Comparison of ENCODE assay signal across 20 cellular contexts in the genomic region with DNA sequence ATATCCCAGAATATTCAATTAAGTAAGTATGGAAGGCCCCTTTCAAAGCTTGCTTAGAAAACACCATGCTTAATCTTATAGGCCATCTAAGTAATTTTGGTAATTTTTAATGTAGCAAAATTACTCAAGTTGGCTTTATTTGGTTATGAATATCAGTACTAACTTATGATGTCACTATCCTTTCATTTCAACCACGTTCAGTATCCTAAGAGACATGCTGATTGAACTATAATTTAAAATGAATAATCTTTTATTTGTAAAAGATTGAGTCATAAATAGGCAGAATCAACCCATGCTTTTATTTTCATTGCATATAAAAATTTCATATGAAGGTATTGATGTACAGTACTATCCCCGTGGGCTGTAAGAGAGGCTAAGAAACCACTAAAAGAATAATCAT.
A peak's percentile ranks its signal among the peaks of the same experiment; 100 is the strongest.
DNase-seq lines count a peak whose midpoint lies in the region; ATAC-seq, FAIRE-seq and TF ChIP-seq lines count a peak whose summit lies in the region.
"Had no signal": no experiment of that assay in that cellular context is flagged by ENCODE, and none has a peak within 500 bp of the region (broad histone marks: within the 10 kb centered on the region; RNA-seq: fewer than 3 reads in every experiment).

No MANE protein-coding gene starts in this region.

- peaks cover 0 to 2% of the 10 kb centered on the region in 2 experiments; a peak in 2 of 3 replicates for H3K36me3 ChIP-seq in HEK293 (ENCODE audit: control insufficient read depth in 2 of 2, insufficient read depth in 1 of 2, low read length in 2 of 2)
- peaks cover 19% of the 10 kb centered on the region for H3K36me3 ChIP-seq in effector memory CD4-positive, alpha-beta T cell (ENCODE audit: control insufficient read depth, insufficient read depth, low read length)

- H3K4me3 Mint-ChIP-seq in activated T-cell treated with anti-CD3 and anti-CD28 coated beads, Interleukin-2, amount 50 U/mL, for 4 hours, result no peak overlapping the region
- no peak overlapping the region for H3K4me3 Mint-ChIP-seq in nephron progenitor cell
- H3K4me3 Mint-ChIP-seq: CD4-positive, alpha-beta T cell; IgD-negative memory B cell had no signal

- CTCF ChIA-PET in A549 (lab: Yijun Ruan, JAX) (interaction anchor here (1.9 to 2.3 kb wide), 3 partner anchors 67 to 83 kb away, joined by 7 to 11 read pairs (median 10); no protein-coding TSS in a partner anchor), HEK293 (lab: Yijun Ruan, JAX) (no interaction called here)

- H3K36me3 Mint-ChIP-seq in activated T-cell treated with anti-CD3 and anti-CD28 coated beads, Interleukin-2, amount 50 U/mL, for 4 hours (ENCODE audit: insufficient read depth), result peaks cover 12% of the 10 kb centered on the region
- H3K36me3 Mint-ChIP-seq in nephron progenitor cell (ENCODE audit: low read depth), result peaks cover 22% of the 10 kb centered on the region

- H3K27ac ChIP-seq in A549 (peak overlapping the region in 1 of 2 experiments; percentile 81; a peak in 2 of 6 replicates), HEK293 (ENCODE audit: extremely low read depth, low read depth, low read length) (no peak overlapping the region)
- H3K27ac ChIP-seq in effector memory CD4-positive, alpha-beta T cell (ENCODE audit: insufficient read depth, low read length, poor library complexity, severe bottlenecking), result no peak overlapping the region
- H3K27ac ChIP-seq: C4-2B, GM23248 had no signal

- peak overlapping the region; percentile 95 for H3K27ac Mint-ChIP-seq in nephron progenitor cell
- H3K27ac Mint-ChIP-seq: CD4-positive, alpha-beta T cell; IgD-negative memory B cell had no signal

- TF ChIP-seq EP300 in A549 (IDR thresholded peaks at IDR 0.05), result no peak

- DNase-seq in activated T-cell treated with anti-CD3 and anti-CD28 coated beads, Interleukin-2, amount 50 U/mL, for 4 hours, result no peak
- no peak for DNase-seq in activated T-cell treated with anti-CD3 and anti-CD28 coated beads, Interleukin-2, amount 50 U/mL, for 1 hour
- DNase-seq in A549 (ENCODE audit: low read depth in 1 of 2, low spot score in 1 of 2) (no peak), nephron progenitor cell (no peak)
- DNase-seq in effector memory CD4-positive, alpha-beta T cell, result no peak
- DNase-seq: AML-193; Caco-2; CD4-positive, alpha-beta T cell; GM23248 had no signal

- H3K27me3 Mint-ChIP-seq in activated T-cell treated with anti-CD3 and anti-CD28 coated beads, Interleukin-2, amount 50 U/mL, for 4 hours (ENCODE audit: low read depth), result no peaks in the 10 kb centered on the region
- H3K27me3 Mint-ChIP-seq in nephron progenitor cell (ENCODE audit: low read depth, poor library complexity), result no peaks in the 10 kb centered on the region
- H3K27me3 Mint-ChIP-seq: CD4-positive, alpha-beta T cell; IgD-negative memory B cell had no signal

- H3K4me1 Mint-ChIP-seq in activated T-cell treated with anti-CD3 and anti-CD28 coated beads, Interleukin-2, amount 50 U/mL, for 4 hours (ENCODE audit: low read depth), result peaks cover 2% of the 10 kb centered on the region
- H3K4me1 Mint-ChIP-seq in nephron progenitor cell, result peaks cover 63% of the 10 kb centered on the region

- TF ChIP-seq CTCF in A549 (IDR thresholded peaks at IDR 0.05), result no peak
- no peak for TF ChIP-seq CTCF in HEK293 (tag by site-specific recombination; IDR thresholded peaks at IDR 0.05)
- no peak for TF ChIP-seq CTCF in nephron progenitor cell (IDR thresholded peaks at IDR 0.05)

- WGBS in A549 (ENCODE audit: missing lambda C conversion rate), result 64% methylated on average over 2 of the region's 2 CpGs

- H3K4me2 ChIP-seq in A549, result peak overlapping the region; percentile 4; the same call in 2 of the 3 replicates

- TF ChIP-seq POLR2A in A549 (IDR thresholded peaks at IDR 0.05; ENCODE audit: low read length), result no peak

- POLR2A ChIA-PET in A549 (lab: Yijun Ruan, JAX) (interaction anchor here (0.8 to 2.1 kb wide), 2 partner anchors 67 to 79 kb away, joined by 3 to 16 read pairs; no protein-coding TSS in a partner anchor), HEK293 (lab: Yijun Ruan, JAX) (no interaction called here)

- H3K4me1 ChIP-seq in A549 (peaks cover 91% of the 10 kb centered on the region), HEK293 (ENCODE audit: control insufficient read depth, insufficient read depth, low read length) (peaks cover 8% of the 10 kb centered on the region; the same call in 1 of the 2 replicates)
- H3K4me1 ChIP-seq in effector memory CD4-positive, alpha-beta T cell (ENCODE audit: control insufficient read depth, insufficient read depth, low read length, poor library complexity, severe bottlenecking), result no peaks in the 10 kb centered on the region
- H3K4me1 ChIP-seq: Caco-2 had no signal

- no peak for TF ChIP-seq RAD21 in A549 (conservative IDR thresholded peaks at IDR 0.05 in 1 of 2, IDR thresholded peaks at IDR 0.05 in 1 of 2)

- H3K9me3 ChIP-seq in A549 (no peaks in the 10 kb centered on the region), HEK293 (ENCODE audit: control insufficient read depth, insufficient read depth, low read depth, low read length) (no peaks in the 10 kb centered on the region)
- H3K9me3 ChIP-seq in effector memory CD4-positive, alpha-beta T cell (ENCODE audit: control insufficient read depth, low read length), result no peaks in the 10 kb centered on the region
- H3K9me3 ChIP-seq: Caco-2 had no signal

- no peaks in the 10 kb centered on the region for H3K9me3 Mint-ChIP-seq in activated T-cell treated with anti-CD3 and anti-CD28 coated beads, Interleukin-2, amount 50 U/mL, for 4 hours
- no peaks in the 10 kb centered on the region for H3K9me3 Mint-ChIP-seq in nephron progenitor cell
- H3K9me3 Mint-ChIP-seq: CD4-positive, alpha-beta T cell; IgD-negative memory B cell had no signal

- peak; percentile 40 to 61 for ATAC-seq in activated T-cell treated with anti-CD3 and anti-CD28 coated beads, Interleukin-2, amount 50 U/mL, for 4 hours
- no peak for ATAC-seq in A549
- no peak for ATAC-seq in HG03565 (IDR thresholded peaks at IDR 0.05; ENCODE audit: unreplicated experiment)
- ATAC-seq: HCT116, HepG2 had no signal

- H3K4me3 ChIP-seq in A549 (no peak overlapping the region), HEK293 (ENCODE audit: low read depth, low read length) (no peak overlapping the region)
- H3K4me3 ChIP-seq in effector memory CD4-positive, alpha-beta T cell (ENCODE audit: insufficient read depth, low read depth, low read length, poor library complexity, severe bottlenecking), result no peak overlapping the region
- H3K4me3 ChIP-seq: GM23248 had no signal

- no peak for FAIRE-seq in A549 (lab: Jason Lieb, UNC)
- FAIRE-seq: D721Med, G401.6, GM12891, GM18507, H54, HepG2 had no signal

- H3K27me3 ChIP-seq in effector memory CD4-positive, alpha-beta T cell (replicated peaks; ENCODE audit: control insufficient read depth, insufficient read depth, low read length, poor library complexity, severe bottlenecking), result no peaks in the 10 kb centered on the region

TF ChIP-seq in A549, 52 proteins besides CTCF, POLR2A, EP300 and RAD21:
- no peak for TF ChIP-seq EHMT2 (IDR thresholded peaks at IDR 0.05; ENCODE audit: low read depth)
- TF ChIP-seq FOSB (CRISPR knock-in tag; IDR thresholded peaks at IDR 0.05), result no peak

TF ChIP-seq in HEK293, 187 proteins besides CTCF, POLR2A, EP300 and RAD21:
- TF ChIP-seq, protein P1, sequence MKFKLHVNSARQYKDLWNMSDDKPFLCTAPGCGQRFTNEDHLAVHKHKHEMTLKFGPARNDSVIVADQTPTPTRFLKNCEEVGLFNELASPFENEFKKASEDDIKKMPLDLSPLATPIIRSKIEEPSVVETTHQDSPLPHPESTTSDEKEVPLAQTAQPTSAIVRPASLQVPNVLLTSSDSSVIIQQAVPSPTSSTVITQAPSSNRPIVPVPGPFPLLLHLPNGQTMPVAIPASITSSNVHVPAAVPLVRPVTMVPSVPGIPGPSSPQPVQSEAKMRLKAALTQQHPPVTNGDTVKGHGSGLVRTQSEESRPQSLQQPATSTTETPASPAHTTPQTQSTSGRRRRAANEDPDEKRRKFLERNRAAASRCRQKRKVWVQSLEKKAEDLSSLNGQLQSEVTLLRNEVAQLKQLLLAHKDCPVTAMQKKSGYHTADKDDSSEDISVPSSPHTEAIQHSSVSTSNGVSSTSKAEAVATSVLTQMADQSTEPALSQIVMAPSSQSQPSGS (tag by site-specific recombination; IDR thresholded peaks at IDR 0.05; ENCODE audit: low read depth), result 0 out of 2 replicates have a peak, but pooled peaks have one; percentile 43
- TF ChIP-seq, protein P2, sequence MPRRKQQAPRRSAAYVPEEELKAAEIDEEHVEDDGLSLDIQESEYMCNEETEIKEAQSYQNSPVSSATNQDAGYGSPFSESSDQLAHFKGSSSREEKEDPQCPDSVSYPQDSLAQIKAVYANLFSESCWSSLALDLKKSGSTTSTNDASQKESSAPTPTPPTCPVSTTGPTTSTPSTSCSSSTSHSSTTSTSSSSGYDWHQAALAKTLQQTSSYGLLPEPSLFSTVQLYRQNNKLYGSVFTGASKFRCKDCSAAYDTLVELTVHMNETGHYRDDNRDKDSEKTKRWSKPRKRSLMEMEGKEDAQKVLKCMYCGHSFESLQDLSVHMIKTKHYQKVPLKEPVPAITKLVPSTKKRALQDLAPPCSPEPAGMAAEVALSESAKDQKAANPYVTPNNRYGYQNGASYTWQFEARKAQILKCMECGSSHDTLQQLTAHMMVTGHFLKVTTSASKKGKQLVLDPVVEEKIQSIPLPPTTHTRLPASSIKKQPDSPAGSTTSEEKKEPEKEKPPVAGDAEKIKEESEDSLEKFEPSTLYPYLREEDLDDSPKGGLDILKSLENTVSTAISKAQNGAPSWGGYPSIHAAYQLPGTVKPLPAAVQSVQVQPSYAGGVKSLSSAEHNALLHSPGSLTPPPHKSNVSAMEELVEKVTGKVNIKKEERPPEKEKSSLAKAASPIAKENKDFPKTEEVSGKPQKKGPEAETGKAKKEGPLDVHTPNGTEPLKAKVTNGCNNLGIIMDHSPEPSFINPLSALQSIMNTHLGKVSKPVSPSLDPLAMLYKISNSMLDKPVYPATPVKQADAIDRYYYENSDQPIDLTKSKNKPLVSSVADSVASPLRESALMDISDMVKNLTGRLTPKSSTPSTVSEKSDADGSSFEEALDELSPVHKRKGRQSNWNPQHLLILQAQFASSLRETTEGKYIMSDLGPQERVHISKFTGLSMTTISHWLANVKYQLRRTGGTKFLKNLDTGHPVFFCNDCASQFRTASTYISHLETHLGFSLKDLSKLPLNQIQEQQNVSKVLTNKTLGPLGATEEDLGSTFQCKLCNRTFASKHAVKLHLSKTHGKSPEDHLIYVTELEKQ (tag by site-specific recombination; IDR thresholded peaks at IDR 0.05; ENCODE audit: borderline replicate concordance), result no peak

Comparison
In these comparisons a context has a peak if more than half of its experiments do, and no peak if none do; other contexts are left out.
1. ATAC-seq: peak in activated T-cell treated with anti-CD3 and anti-CD28 coated beads, Interleukin-2, amount 50 U/mL, for 4 hours (2 of 2); none in A549 (0 of 2) and HG03565 (single experiment).